Comparison of ENCODE assay signal across 11 cellular contexts in the genomic region with DNA sequence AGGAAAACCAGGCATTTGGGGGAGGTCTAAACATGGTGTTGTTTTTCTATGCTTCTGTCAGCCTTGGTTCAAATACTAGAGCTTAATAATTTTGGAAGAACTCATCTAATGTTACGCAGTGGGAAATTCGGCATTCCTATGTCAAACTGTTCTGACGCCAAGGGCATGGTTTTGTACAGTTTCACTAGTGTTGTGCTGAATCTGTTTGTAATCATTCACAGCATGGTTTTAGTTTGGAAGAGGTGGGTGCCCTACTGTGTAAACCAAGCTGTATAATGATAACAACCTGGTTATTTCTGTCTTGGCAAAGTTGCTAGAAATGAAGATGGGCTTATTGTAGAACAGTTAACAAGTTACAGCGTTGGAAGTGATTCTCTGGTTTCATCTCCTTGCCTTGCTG. TPM values are rescaled to one million over a fixed set of nuclear protein-coding genes. Genes with fewer than 3 reads are reported as not detected.
DNase-seq lines count a peak whose midpoint lies in the region; ATAC-seq, FAIRE-seq and TF ChIP-seq lines count a peak whose summit lies in the region.
"Had no signal": no experiment of that assay in that cellular context is flagged by ENCODE, and none has a peak within 500 bp of the region (broad histone marks: within the 10 kb centered on the region; RNA-seq: fewer than 3 reads in every experiment).

No MANE protein-coding gene starts in this region.

- H4K8ac ChIP-seq in trophoblast cell (ENCODE audit: low read depth, low read length), result no peak overlapping the region

- H2BK5ac ChIP-seq in trophoblast cell (ENCODE audit: low read depth, low read length, poor library complexity), result no peak overlapping the region

- peaks cover 84% of the 10 kb centered on the region for H3K36me3 Mint-ChIP-seq in activated CD4-positive, alpha-beta memory T cell treated with anti-CD3 and anti-CD28 coated beads, Interleukin-2, amount 10 ng/mL, durations not matched to agents 7 days and 5 days (ENCODE audit: low read depth)
- H3K36me3 Mint-ChIP-seq in endothelial cell (ENCODE audit: low read depth, unreplicated experiment) (peaks cover 27% of the 10 kb centered on the region), nephron progenitor cell (ENCODE audit: low read depth) (peaks cover 55% of the 10 kb centered on the region)

- TF ChIP-seq POLR2A in GM12891 (IDR thresholded peaks at IDR 0.05; ENCODE audit: low read depth, low read length), result no peak

- no peak overlapping the region for H3K14ac ChIP-seq in trophoblast cell (ENCODE audit: low read length)

- POLR2A ChIA-PET in activated CD4-positive, alpha-beta memory T cell treated with anti-CD3 and anti-CD28 coated beads, Interleukin-2, amount 10 ng/mL, durations not matched to agents 7 days and 5 days (lab: Charles Lee), result interaction anchor here (1.1 to 2.3 kb wide), 2 partner anchors 8 to 255 kb away, joined by 3 to 16 read pairs; no protein-coding TSS in a partner anchor

- peak overlapping the region; percentile 36 for H3K4me3 Mint-ChIP-seq in activated CD4-positive, alpha-beta memory T cell treated with anti-CD3 and anti-CD28 coated beads, Interleukin-2, amount 10 ng/mL, durations not matched to agents 7 days and 5 days
- H3K4me3 Mint-ChIP-seq in endothelial cell (ENCODE audit: unreplicated experiment) (peak overlapping the region; percentile 37), nephron progenitor cell (no peak overlapping the region)

- no peaks in the 10 kb centered on the region for H3K27me3 ChIP-seq in trophoblast cell (ENCODE audit: insufficient read depth, low read length)
- H3K27me3 ChIP-seq: brain microvascular endothelial cell had no signal

- no peak overlapping the region for H4K91ac ChIP-seq in trophoblast cell (ENCODE audit: low read depth, low read length)

- H3K9me3 ChIP-seq in trophoblast cell (ENCODE audit: insufficient read depth, low read depth, low read length), result no peaks in the 10 kb centered on the region

- H3K79me2 ChIP-seq in trophoblast cell (ENCODE audit: control insufficient read depth, insufficient read depth, low read length, poor library complexity), result peaks cover 14% of the 10 kb centered on the region

- no peaks in the 10 kb centered on the region for H3K27me3 Mint-ChIP-seq in activated CD4-positive, alpha-beta memory T cell treated with anti-CD3 and anti-CD28 coated beads, Interleukin-2, amount 10 ng/mL, durations not matched to agents 7 days and 5 days
- H3K27me3 Mint-ChIP-seq in endothelial cell (ENCODE audit: unreplicated experiment) (peaks cover 8% of the 10 kb centered on the region), nephron progenitor cell (ENCODE audit: low read depth, poor library complexity) (peaks cover 4% of the 10 kb centered on the region)

- no peaks in the 10 kb centered on the region for H3K9me3 Mint-ChIP-seq in activated CD4-positive, alpha-beta memory T cell treated with anti-CD3 and anti-CD28 coated beads, Interleukin-2, amount 10 ng/mL, durations not matched to agents 7 days and 5 days
- H3K9me3 Mint-ChIP-seq in endothelial cell (ENCODE audit: unreplicated experiment), result no peaks in the 10 kb centered on the region
- peaks cover 14% of the 10 kb centered on the region for H3K9me3 Mint-ChIP-seq in nephron progenitor cell

- CTCF ChIA-PET in activated CD4-positive, alpha-beta memory T cell treated with anti-CD3 and anti-CD28 coated beads, Interleukin-2, amount 10 ng/mL, durations not matched to agents 7 days and 5 days (lab: Charles Lee), result no interaction called here

- no peak overlapping the region for H3K4me2 ChIP-seq in trophoblast cell (ENCODE audit: low read length)

- peaks cover 0 to 2% of the 10 kb centered on the region in 2 experiments for H3K4me1 ChIP-seq in trophoblast cell (ENCODE audit: control insufficient read depth in 1 of 2, insufficient read depth in 2 of 2, low read length in 2 of 2)

- no peak overlapping the region for H4K12ac ChIP-seq in trophoblast cell (ENCODE audit: low read depth, low read length)

- TF ChIP-seq CTCF in endothelial cell (IDR thresholded peaks at IDR 0.05; ENCODE audit: unreplicated experiment) (no peak), nephron progenitor cell (IDR thresholded peaks at IDR 0.05) (no peak)

- H3K18ac ChIP-seq in trophoblast cell (ENCODE audit: low read length), result no peak overlapping the region

- peaks cover 45% of the 10 kb centered on the region for H3K4me1 Mint-ChIP-seq in activated CD4-positive, alpha-beta memory T cell treated with anti-CD3 and anti-CD28 coated beads, Interleukin-2, amount 10 ng/mL, durations not matched to agents 7 days and 5 days
- peaks cover 3% of the 10 kb centered on the region for H3K4me1 Mint-ChIP-seq in endothelial cell (ENCODE audit: unreplicated experiment)
- H3K4me1 Mint-ChIP-seq in nephron progenitor cell, result peaks cover 33% of the 10 kb centered on the region

- ATAC-seq in GM19395 (IDR thresholded peaks at IDR 0.05; ENCODE audit: unreplicated experiment), result no peak
- ATAC-seq: K562 had no signal

- no peak overlapping the region for H3K4me3 ChIP-seq in trophoblast cell (ENCODE audit: low read depth, low read length)
- H3K4me3 ChIP-seq: K562 had no signal

- no peak for DNase-seq in GM12891 (ENCODE audit: insufficient read length, low spot score)
- DNase-seq in activated CD4-positive, alpha-beta memory T cell treated with anti-CD3 and anti-CD28 coated beads, Interleukin-2, amount 10 ng/mL, durations not matched to agents 7 days and 5 days, result no peak
- DNase-seq in endothelial cell (ENCODE audit: low spot score), result no peak
- DNase-seq in trophoblast cell, result peak in 1 of 2 donors; percentile 14
- DNase-seq in nephron progenitor cell, result no peak
- no peak for DNase-seq in retina
- DNase-seq: brain microvascular endothelial cell; nucleus accumbens; stimulated activated naive CD4-positive, alpha-beta T cell had no signal

- no peak overlapping the region for H3K27ac Mint-ChIP-seq in activated CD4-positive, alpha-beta memory T cell treated with anti-CD3 and anti-CD28 coated beads, Interleukin-2, amount 10 ng/mL, durations not matched to agents 7 days and 5 days
- H3K27ac Mint-ChIP-seq in endothelial cell (ENCODE audit: unreplicated experiment), result no peak overlapping the region
- H3K27ac Mint-ChIP-seq in nephron progenitor cell, result no peak overlapping the region

- H2BK12ac ChIP-seq in trophoblast cell (ENCODE audit: low read length), result no peak overlapping the region

- FAIRE-seq in GM12891 (lab: Jason Lieb, UNC), result peak; percentile 57
- FAIRE-seq: K562 had no signal

- no peak overlapping the region for H3K23ac ChIP-seq in trophoblast cell (ENCODE audit: low read length)

- H2BK120ac ChIP-seq in trophoblast cell (ENCODE audit: insufficient read depth, low read length, poor library complexity), result no peak overlapping the region

- no peak overlapping the region for H2AK5ac ChIP-seq in trophoblast cell (ENCODE audit: low read length)

- no peak overlapping the region for H2AFZ ChIP-seq in trophoblast cell (ENCODE audit: insufficient read depth, low read length, poor library complexity)

- H3K27ac ChIP-seq in trophoblast cell (ENCODE audit: low read depth, low read length), result no peak overlapping the region
- H3K27ac ChIP-seq: brain microvascular endothelial cell had no signal

- H3K4ac ChIP-seq in trophoblast cell (ENCODE audit: low read depth, low read length), result peak overlapping the region; percentile 62

- no peak overlapping the region for H3K9ac ChIP-seq in trophoblast cell (ENCODE audit: low read length)

- peaks cover 7 to 20% of the 10 kb centered on the region in 2 experiments for H3K36me3 ChIP-seq in trophoblast cell (ENCODE audit: control insufficient read depth in 1 of 2, insufficient read depth in 2 of 2, low read length in 2 of 2)

- whole genome bisulfite sequencing in trophoblast cell (ENCODE audit: extremely low coverage, insufficient coverage, insufficient read length), result no CpG with 5 or more reads among the region's 4 CpGs

- H3K79me1 ChIP-seq in trophoblast cell (ENCODE audit: low read length), result peaks cover 7% of the 10 kb centered on the region

TF ChIP-seq in GM12891, 5 proteins besides CTCF, POLR2A, EP300 and RAD21:
- TF ChIP-seq TAF1 (IDR thresholded peaks at IDR 0.05; ENCODE audit: low read depth, low read length) (no peak), POLR2AphosphoS5 (IDR thresholded peaks at IDR 0.05; ENCODE audit: low read depth, low read length) (no peak), PAX5 (IDR thresholded peaks at IDR 0.05; ENCODE audit: insufficient read depth, low read length, severe bottlenecking) (no peak), SPI1 (IDR thresholded peaks at IDR 0.05; ENCODE audit: low read depth, low read length) (no peak), POU2F2 (IDR thresholded peaks at IDR 0.05; ENCODE audit: low read depth, low read length) (no peak)

RNA-seq across cellular contexts. Expression of a gene that starts 5.2 kb away (rescaled TPM):
- 97.4 TPM for polyA plus RNA-seq in GM12891 (2012; ENCODE audit: low read depth, missing spikeins)
- total RNA-seq in activated CD4-positive, alpha-beta memory T cell treated with anti-CD3 and anti-CD28 coated beads, Interleukin-2, amount 10 ng/mL, durations not matched to agents 7 days and 5 days, result 100 to 1,000 TPM; 224 to 225 TPM
- total RNA-seq in endothelial cell (ENCODE audit: unreplicated experiment), result 265 TPM
- 173 and 177 TPM in 2 replicates for polyA plus RNA-seq in trophoblast cell (2013)
